ENCODE assay signal across 19 cellular contexts in genomic region chr6:167443098-167443680, GRCh38.
DNase-seq lines count a peak whose midpoint lies in the region; ATAC-seq, FAIRE-seq and TF ChIP-seq lines count a peak whose summit lies in the region.
"Had no signal": no experiment of that assay in that cellular context is flagged by ENCODE, and none has a peak within 500 bp of the region (broad histone marks: within the 10 kb centered on the region; RNA-seq: fewer than 3 reads in every experiment).

No MANE protein-coding gene starts in this region.

- POLR2A ChIA-PET in HEK293T (lab: Yijun Ruan, JAX) = no interaction called here
- POLR2A ChIA-PET in GM10248 (lab: Yijun Ruan, JAX) = no interaction called here

- H3K4ac ChIP-seq in H9 (ENCODE audit: low read depth, low read length) = no peak overlapping the region

- H3K18ac ChIP-seq in H9 (ENCODE audit: insufficient read length, low read depth, low read length) = peak overlapping the region; percentile 76

- TF ChIP-seq CTCF in H9 (conservative IDR thresholded peaks at IDR 0.05) (no peak), astrocyte (IDR thresholded peaks at IDR 0.05; ENCODE audit: insufficient read depth, low read depth, low read length) (no peak), glutamatergic neuron (IDR thresholded peaks at IDR 0.05; ENCODE audit: partially characterized antibody, unreplicated experiment) (no peak), neural crest cell (conservative IDR thresholded peaks at IDR 0.05) (no peak), GM10248 (IDR thresholded peaks at IDR 0.05; ENCODE audit: control extremely low read depth, extremely low read depth, low read depth, missing control alignments) (no peak), psoas muscle (IDR thresholded peaks at IDR 0.05) (no peak)

- no peaks in the 10 kb centered on the region for H3K79me1 ChIP-seq in H9 (ENCODE audit: insufficient read depth, low read depth, low read length, poor library complexity, severe bottlenecking)

- intact Hi-C loops in psoas muscle (cut with DNase I) = no loop called here

- H3K36me3 Mint-ChIP-seq in H9 (ENCODE audit: insufficient read depth in 1 of 3, low read depth in 3 of 3) (peaks cover 5 to 8% (median 6%) of the 10 kb centered on the region in 3 experiments; a peak in 6 of 7 replicates), astrocyte (ENCODE audit: low read depth, unreplicated experiment) (no peaks in the 10 kb centered on the region), glutamatergic neuron (ENCODE audit: unreplicated experiment) (peaks cover 5% of the 10 kb centered on the region), neural crest cell (ENCODE audit: low read depth) (peaks cover 4% of the 10 kb centered on the region)

- peak overlapping the region; percentile 55 for H2BK5ac ChIP-seq in H9 (ENCODE audit: insufficient read length, low read length)

- H3T11ph ChIP-seq in H9 (ENCODE audit: low read length) = no peak overlapping the region

- H3K9ac ChIP-seq in H9 (ENCODE audit: extremely low read depth, insufficient read length, low read length) = no peak overlapping the region
- no peak overlapping the region for H3K9ac ChIP-seq in astrocyte (ENCODE audit: low read length)

- H3K27ac ChIP-seq in H9 (ENCODE audit: insufficient read length, low read depth, low read length) (peak overlapping the region; percentile 77), astrocyte (ENCODE audit: low read depth, low read length) (no peak overlapping the region), psoas muscle (no peak overlapping the region)
- H3K27ac ChIP-seq: C4-2B, SK-N-MC had no signal

- H3K23ac ChIP-seq in H9 (ENCODE audit: insufficient read length, low read depth, low read length) = no peak overlapping the region

- no CpG with 5 or more reads among the region's 9 CpGs for WGBS in H9 (ENCODE audit: extremely low coverage, insufficient read length, low lambda C conversion rate)
- WGBS in psoas muscle, 3 donors = 63 to 66% (median 65%) methylated on average over 9 of the region's 9 CpGs

- H3K36me3 ChIP-seq in astrocyte (ENCODE audit: insufficient read depth, low read length) (no peaks in the 10 kb centered on the region), psoas muscle (ENCODE audit: insufficient read depth in 1 of 2, low read depth in 1 of 2) (no peaks in the 10 kb centered on the region)

- peak overlapping the region; percentile 96 to 100 (median 99) for H3K27ac Mint-ChIP-seq in H9
- H3K27ac Mint-ChIP-seq in astrocyte (ENCODE audit: unreplicated experiment) = peak overlapping the region; percentile 24
- H3K27ac Mint-ChIP-seq in glutamatergic neuron (ENCODE audit: unreplicated experiment) = peak overlapping the region; percentile 86
- H3K27ac Mint-ChIP-seq in neural crest cell (ENCODE audit: unreplicated experiment) = peak overlapping the region; percentile 95

- H3K9me3 Mint-ChIP-seq in H9 (peaks cover 0 to 5% of the 10 kb centered on the region in 2 experiments; a peak in 3 of 5 replicates), astrocyte (ENCODE audit: unreplicated experiment) (peaks cover 5% of the 10 kb centered on the region), glutamatergic neuron (ENCODE audit: unreplicated experiment) (peaks cover 7% of the 10 kb centered on the region), neural crest cell (no peaks in the 10 kb centered on the region)

- peak overlapping the region; percentile 85 for H2BK12ac ChIP-seq in H9 (ENCODE audit: insufficient read length, low read depth, low read length)

- H3K9me3 ChIP-seq in H9 (ENCODE audit: control insufficient read depth, low read depth, low read length) (no peaks in the 10 kb centered on the region), astrocyte (ENCODE audit: insufficient read depth, low read depth, low read length) (no peaks in the 10 kb centered on the region), psoas muscle (no peaks in the 10 kb centered on the region)

- no peak overlapping the region for H4K5ac ChIP-seq in H9 (ENCODE audit: insufficient read length, low read depth, low read length)

- no peak overlapping the region for H2BK15ac ChIP-seq in H9 (ENCODE audit: low read depth, low read length)

- no peak for FAIRE-seq in astrocyte (lab: Jason Lieb, UNC)
- FAIRE-seq: GM19239, H54 had no signal

- 0 out of 2 replicates have a peak, but pooled peaks cover 2% of the 10 kb centered on the region for H3K79me2 ChIP-seq in H9 (ENCODE audit: insufficient read depth, low read length)
- no peaks in the 10 kb centered on the region for H3K79me2 ChIP-seq in astrocyte (ENCODE audit: insufficient read depth, low read length)

- no peak overlapping the region for H3K56ac ChIP-seq in H9 (ENCODE audit: insufficient read length, low read depth, low read length)

- H2BK120ac ChIP-seq in H9 (ENCODE audit: low read depth, low read length, poor library complexity, severe bottlenecking) = no peak overlapping the region

- no peak for ATAC-seq in psoas muscle
- ATAC-seq: Panc1, Right ventricle myocardium inferior had no signal

- CTCF ChIA-PET in HEK293T (lab: Yijun Ruan, JAX) (no interaction called here), GM10248 (lab: Yijun Ruan, JAX) (no interaction called here)

- H4K20me1 ChIP-seq in H9 (ENCODE audit: control insufficient read depth, insufficient read depth, insufficient read length) = no peaks in the 10 kb centered on the region
- H4K20me1 ChIP-seq in astrocyte (ENCODE audit: insufficient read depth, low read length) = no peaks in the 10 kb centered on the region

- H3K4me1 Mint-ChIP-seq in H9 = peaks cover 66 to 71% of the 10 kb centered on the region in 2 experiments
- H3K4me1 Mint-ChIP-seq in astrocyte (ENCODE audit: low read depth, unreplicated experiment) = peaks cover 18% of the 10 kb centered on the region
- H3K4me1 Mint-ChIP-seq in glutamatergic neuron (ENCODE audit: low read depth, unreplicated experiment) = peaks cover 42% of the 10 kb centered on the region
- H3K4me1 Mint-ChIP-seq in neural crest cell = peaks cover 43% of the 10 kb centered on the region

- peak overlapping the region; percentile 27; the same call in 1 of the 2 replicates for H3K14ac ChIP-seq in H9 (ENCODE audit: insufficient read depth, low read length)

- no peak overlapping the region for H4K8ac ChIP-seq in H9 (replicated peaks; ENCODE audit: insufficient read length, low read depth, low read length)

- H2BK20ac ChIP-seq in H9 (ENCODE audit: low read depth, low read length, poor library complexity, severe bottlenecking) = no peak overlapping the region

- no peaks in the 10 kb centered on the region for H3K23me2 ChIP-seq in H9 (ENCODE audit: insufficient read length, low read depth, low read length, poor library complexity, severe bottlenecking)

- no peak overlapping the region for H2AFZ ChIP-seq in H9 (ENCODE audit: low read length)
- H2AFZ ChIP-seq in astrocyte (ENCODE audit: low read depth, low read length) = no peak overlapping the region

- peaks cover 10% of the 10 kb centered on the region; the same call in 1 of the 2 replicates for H3K4me1 ChIP-seq in H9 (ENCODE audit: insufficient read depth, low read length)
- no peaks in the 10 kb centered on the region for H3K4me1 ChIP-seq in astrocyte (ENCODE audit: insufficient read depth, low read length)
- no peaks in the 10 kb centered on the region for H3K4me1 ChIP-seq in psoas muscle

- peak overlapping the region; percentile 54 for H2AK5ac ChIP-seq in H9 (ENCODE audit: insufficient read length, low read length)

- DNase-seq in H9 (no peak), astrocyte (ENCODE audit: low read depth) (no peak), glutamatergic neuron (no peak), neural crest cell (ENCODE audit: low read depth, low spot score) (no peak), HEK293T (ENCODE audit: extremely low spot score) (no peak), GM10248 (ENCODE audit: extremely low spot score) (no peak), psoas muscle (no peak), KG1 (lab: John Stamatoyannopoulos, UW) (no peak)
- DNase-seq: DMS 273 treated with DMSO at 0.1 percent for 48 hours, NCI-H1048, NCI-H1436 treated with DMSO at 0.1 percent for 48 hours, NCI-H2029 treated with DMSO at 0.1 percent for 48 hours, NCI-H2227 treated with DMSO at 0.1 percent for 48 hours had no signal

- H3K4me2 ChIP-seq in H9 (ENCODE audit: insufficient read depth, insufficient read length, low read length) (no peak overlapping the region), astrocyte (ENCODE audit: low read length) (no peak overlapping the region)

- H3K4me3 Mint-ChIP-seq in H9 (peak overlapping the region in 1 of 2 experiments; percentile 62; a peak in 1 of 5 replicates), astrocyte (ENCODE audit: unreplicated experiment) (peak overlapping the region; percentile 12), glutamatergic neuron (ENCODE audit: unreplicated experiment) (peak overlapping the region; percentile 61), neural crest cell (peak overlapping the region; percentile 78)

- H3K27me3 ChIP-seq in H9 (ENCODE audit: insufficient read depth, low read length) (no peaks in the 10 kb centered on the region), astrocyte (ENCODE audit: insufficient read depth, low read length) (peaks cover 3% of the 10 kb centered on the region), psoas muscle (ENCODE audit: insufficient read depth in 3 of 3, low read length in 2 of 3) (peaks cover 0 to 4% (median 0%) of the 10 kb centered on the region in 3 donors)

- peak overlapping the region; percentile 30 for H4K91ac ChIP-seq in H9 (ENCODE audit: insufficient read length, low read depth, low read length)

- H3K27me3 Mint-ChIP-seq in H9 (ENCODE audit: low read depth) = no peaks in the 10 kb centered on the region
- peaks cover 20% of the 10 kb centered on the region for H3K27me3 Mint-ChIP-seq in astrocyte (ENCODE audit: low read depth, unreplicated experiment)
- H3K27me3 Mint-ChIP-seq in glutamatergic neuron (ENCODE audit: unreplicated experiment) = no peaks in the 10 kb centered on the region
- peaks cover 13% of the 10 kb centered on the region for H3K27me3 Mint-ChIP-seq in neural crest cell (ENCODE audit: low read depth)

- no peak overlapping the region for H3K4me3 ChIP-seq in astrocyte (ENCODE audit: insufficient read depth, low read depth, low read length)
- H3K4me3 ChIP-seq in psoas muscle = no peak overlapping the region
- H3K4me3 ChIP-seq: SK-N-MC had no signal

TF ChIP-seq in HEK293T, 16 proteins besides CTCF, POLR2A, EP300 and RAD21:
- TF ChIP-seq BHLHE40 (IDR thresholded peaks at IDR 0.05; ENCODE audit: borderline replicate concordance) = no peak
- TF ChIP-seq CTBP1 (IDR thresholded peaks at IDR 0.05; ENCODE audit: borderline replicate concordance) = no peak
- no peak for TF ChIP-seq PKNOX1 (IDR thresholded peaks at IDR 0.05)
- TF ChIP-seq FOXK2 (IDR thresholded peaks at IDR 0.05) = no peak
TF ChIP-seq in HEK293T: peak in this region for 0.

Comparison
In these comparisons a context has a peak if more than half of its experiments do, and no peak if none do; other contexts are left out.
1. H3K27ac Mint-ChIP-seq: peak in every context shown above with its lines; median percentile 99 in H9; 95 in neural crest cell; 86 in glutamatergic neuron; 24 in astrocyte.